23 cellular contexts compared by ENCODE assay signal in the genomic region with DNA sequence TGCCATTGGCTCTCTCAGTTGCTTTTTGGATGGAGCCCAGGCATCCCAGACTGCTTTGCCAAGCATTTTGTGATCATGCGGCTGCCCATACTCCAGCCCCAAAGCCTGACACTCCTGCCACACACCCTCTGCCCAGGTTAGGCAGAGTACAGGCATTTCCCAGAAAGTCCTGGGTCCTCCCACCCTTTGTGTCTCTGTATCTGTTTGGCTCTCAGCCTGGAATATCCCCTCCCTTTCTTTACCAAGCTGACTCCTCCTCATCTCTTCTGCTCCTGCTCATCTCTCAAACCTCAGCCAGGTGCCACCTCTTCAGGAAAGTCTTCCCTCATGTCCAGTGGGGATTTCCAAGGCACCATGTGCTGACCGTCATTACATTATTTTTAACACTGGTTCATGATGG. TPM values are rescaled to one million over a fixed set of nuclear protein-coding genes. Genes with fewer than 3 reads are reported as not detected.
A peak's percentile ranks its signal among the peaks of the same experiment; 100 is the strongest.
DNase-seq lines count a peak whose midpoint lies in the region; ATAC-seq and TF ChIP-seq lines count a peak whose summit lies in the region.
"Had no signal": no experiment of that assay in that cellular context is flagged by ENCODE, and none has a peak within 500 bp of the region (broad histone marks: within the 10 kb centered on the region; RNA-seq: fewer than 3 reads in every experiment).

No MANE protein-coding gene starts in this region.

- no peaks in the 10 kb centered on the region for H3K36me3 Mint-ChIP-seq in activated naive CD4-positive, alpha-beta T cell treated with anti-CD3 and anti-CD28 coated beads for 36 hours (ENCODE audit: low read depth)
- no peaks in the 10 kb centered on the region for H3K36me3 Mint-ChIP-seq in neural progenitor cell
- H3K36me3 Mint-ChIP-seq in natural killer cell: no peaks in the 10 kb centered on the region

- no peak overlapping the region for H3K4me2 ChIP-seq in neural progenitor cell
- H3K4me2 ChIP-seq: KMS-11 had no signal

- intact Hi-C loops in activated naive CD4-positive, alpha-beta T cell treated with anti-CD3 and anti-CD28 coated beads for 36 hours (cut with micrococcal nuclease): no loop called here
- intact Hi-C loops in Panc1 (cut with micrococcal nuclease; ENCODE audit: unreplicated experiment) (no loop called here), natural killer cell (cut with micrococcal nuclease) (no loop called here)

- H3K9me3 ChIP-seq in Panc1 (ENCODE audit: control insufficient read depth, insufficient read depth, low read depth, low read length) (no peaks in the 10 kb centered on the region), neural progenitor cell (ENCODE audit: low read depth) (no peaks in the 10 kb centered on the region)

- CTCF ChIA-PET in activated naive CD4-positive, alpha-beta T cell treated with anti-CD3 and anti-CD28 coated beads for 36 hours (lab: Charles Lee): no interaction called here
- CTCF ChIA-PET in Panc1 (lab: Charles Lee): interaction anchor here (1.5 kb wide), 1 partner anchor 14 kb away, joined by 3 read pairs; no protein-coding TSS in a partner anchor

- H3F3A ChIP-seq in neural progenitor cell (ENCODE audit: low read depth): no peaks in the 10 kb centered on the region

- H3K27me3 Mint-ChIP-seq in activated naive CD4-positive, alpha-beta T cell treated with anti-CD3 and anti-CD28 coated beads for 36 hours (ENCODE audit: low read depth): peaks cover 3% of the 10 kb centered on the region
- H3K27me3 Mint-ChIP-seq in neural progenitor cell (ENCODE audit: insufficient read depth, low read depth) (peaks cover 4% of the 10 kb centered on the region), natural killer cell (ENCODE audit: low read depth in 2 of 2) (peaks cover 2 to 4% of the 10 kb centered on the region in 2 donors)

- ATAC-seq in Panc1 (no peak), esophagus mucosa (peak; percentile 73), natural killer cell (no peak)

- no peak overlapping the region for H3K9ac ChIP-seq in neural progenitor cell
- H3K9ac ChIP-seq: KMS-11 had no signal

- H3K27ac Mint-ChIP-seq in activated naive CD4-positive, alpha-beta T cell treated with anti-CD3 and anti-CD28 coated beads for 36 hours: peak overlapping the region; percentile 39
- H3K27ac Mint-ChIP-seq in neural progenitor cell: no peak overlapping the region
- no peak overlapping the region for H3K27ac Mint-ChIP-seq in natural killer cell

- no peaks in the 10 kb centered on the region for H3K4me1 Mint-ChIP-seq in activated naive CD4-positive, alpha-beta T cell treated with anti-CD3 and anti-CD28 coated beads for 36 hours (ENCODE audit: low read depth)
- H3K4me1 Mint-ChIP-seq in neural progenitor cell: peaks cover 12% of the 10 kb centered on the region
- no peaks in the 10 kb centered on the region for H3K4me1 Mint-ChIP-seq in natural killer cell

- H3K27ac ChIP-seq in Panc1 (ENCODE audit: low read length): peak overlapping the region; percentile 94
- H3K27ac ChIP-seq in neural progenitor cell: no peak overlapping the region
- H3K27ac ChIP-seq: 22Rv1, C4-2B, KMS-11 had no signal

- peaks cover 39% of the 10 kb centered on the region for H3K4me1 ChIP-seq in Panc1 (ENCODE audit: control insufficient read depth, insufficient read depth, low read length)
- H3K4me1 ChIP-seq in neural progenitor cell: peaks cover 15% of the 10 kb centered on the region

- no peaks in the 10 kb centered on the region for H3K79me2 ChIP-seq in neural progenitor cell (ENCODE audit: low read depth)

- TF ChIP-seq CTCF in Panc1 (IDR thresholded peaks at IDR 0.05) (no peak), neural progenitor cell (IDR thresholded peaks at IDR 0.05) (no peak), natural killer cell (IDR thresholded peaks at IDR 0.05) (no peak), GM20000 (IDR thresholded peaks at IDR 0.05; ENCODE audit: extremely low read depth, missing control alignments) (no peak)

- H3K36me3 ChIP-seq in Panc1 (ENCODE audit: control insufficient read depth, insufficient read depth, low read length) (no peaks in the 10 kb centered on the region), neural progenitor cell (no peaks in the 10 kb centered on the region)

- H3K27me3 ChIP-seq in Panc1 (ENCODE audit: control insufficient read depth, insufficient read depth, low read length): no peaks in the 10 kb centered on the region
- no peaks in the 10 kb centered on the region for H3K27me3 ChIP-seq in neural progenitor cell

- no peak overlapping the region for H3K4me3 Mint-ChIP-seq in activated naive CD4-positive, alpha-beta T cell treated with anti-CD3 and anti-CD28 coated beads for 36 hours
- H3K4me3 Mint-ChIP-seq in neural progenitor cell (no peak overlapping the region), natural killer cell (no peak overlapping the region)

- BruUV-seq in Panc1 (replicated peaks; lab: Mats Ljungman, UMichigan): no TSS peak

- in situ Hi-C loops in Panc1 (cut with HindIII; ENCODE audit: low pct_unique_long_range_greater_than_20kb, low sequenced_read_pairs): no loop called here

- no peak for DNase-seq in activated naive CD4-positive, alpha-beta T cell treated with anti-CD3 and anti-CD28 coated beads for 36 hours
- DNase-seq in activated naive CD4-positive, alpha-beta T cell (lab: John Stamatoyannopoulos, UW): no peak
- DNase-seq in Panc1 (ENCODE audit: low read depth, low spot score) (no peak), neural progenitor cell (ENCODE audit: low spot score) (no peak), SHP77 (lab: John Stamatoyannopoulos, UW) (no peak), natural killer cell (no peak), GM20000 (ENCODE audit: low spot score) (no peak)
- DNase-seq: AML-193, COR-L47, DMS153, GDM1, NCI-H1417 treated with DMSO at 0.1 percent for 48 hours, NCI-H187 treated with DMSO at 0.1 percent for 48 hours, NCI-H345, NCI-H524 treated with DMSO at 0.1 percent for 48 hours, RPMI8226 had no signal

- no peaks in the 10 kb centered on the region for H4K20me1 ChIP-seq in neural progenitor cell (ENCODE audit: low read depth)

- POLR2A ChIA-PET in Panc1 (lab: Charles Lee): no interaction called here

- H2AFZ ChIP-seq in neural progenitor cell (replicated peaks): peak overlapping the region; percentile 6

- no peaks in the 10 kb centered on the region for H3K9me3 Mint-ChIP-seq in activated naive CD4-positive, alpha-beta T cell treated with anti-CD3 and anti-CD28 coated beads for 36 hours
- H3K9me3 Mint-ChIP-seq in neural progenitor cell (peaks cover 2% of the 10 kb centered on the region), natural killer cell (no peaks in the 10 kb centered on the region)

- H3K4me3 ChIP-seq in Panc1 (ENCODE audit: low read depth in 2 of 2, low read length in 2 of 2) (no peak overlapping the region), neural progenitor cell (no peak overlapping the region)

RNA-seq across cellular contexts. Expression of gene SH3RF2, which starts 14.3 kb away (rescaled TPM):
- total RNA-seq in activated naive CD4-positive, alpha-beta T cell treated with anti-CD3 and anti-CD28 coated beads for 36 hours: not detected
- total RNA-seq in Panc1 (2021; ENCODE audit: unreplicated experiment) (23.1 TPM), esophagus mucosa (49.8 TPM), neural progenitor cell (ENCODE audit: low replicate concordance) (0.36 and 2.4 TPM in 2 replicates), natural killer cell (under 1 TPM in 2 of 3 donors, not detected in 1; 0.28 to 0.35 TPM)
- polyA plus RNA-seq in Panc1 (2012; ENCODE audit: insufficient read length): 11.3 TPM

RNA-seq across cellular contexts. Expression of gene GRXCR2, which starts 49.2 kb away (rescaled TPM):
- total RNA-seq in activated naive CD4-positive, alpha-beta T cell treated with anti-CD3 and anti-CD28 coated beads for 36 hours: not detected
- total RNA-seq in Panc1 (2021; ENCODE audit: unreplicated experiment) (not detected), esophagus mucosa (not detected), neural progenitor cell (ENCODE audit: low replicate concordance) (not detected in 2 replicates), natural killer cell (not detected)
- not detected for polyA plus RNA-seq in Panc1 (2012; ENCODE audit: insufficient read length)
- total RNA-seq: Daoy, H4, SK-MEL-5 had no signal
